In genomic region chr22:19955241-19956128, GRCh38 we compare ENCODE assay signal across 1 cellular context.
TF ChIP-seq lines count a peak whose summit lies in the region.

No MANE protein-coding gene starts in this region.

TF ChIP-seq in HCT116, 20 proteins besides CTCF, POLR2A, EP300 and RAD21 (continued from another document):
- TF ChIP-seq REST (IDR thresholded peaks at IDR 0.05; ENCODE audit: low read depth) (no peak), JUND (IDR thresholded peaks at IDR 0.05) (no peak), ZNF274 (IDR thresholded peaks at IDR 0.05; ENCODE audit: low read depth, low read length) (no peak), FOSL1 (IDR thresholded peaks at IDR 0.05; ENCODE audit: low read depth) (no peak), MAX (IDR thresholded peaks at IDR 0.05) (no peak)
TF ChIP-seq in HCT116: peak in this region for 1.
